Comparison of ENCODE assay signal across 8 cellular contexts in the genomic region with DNA sequence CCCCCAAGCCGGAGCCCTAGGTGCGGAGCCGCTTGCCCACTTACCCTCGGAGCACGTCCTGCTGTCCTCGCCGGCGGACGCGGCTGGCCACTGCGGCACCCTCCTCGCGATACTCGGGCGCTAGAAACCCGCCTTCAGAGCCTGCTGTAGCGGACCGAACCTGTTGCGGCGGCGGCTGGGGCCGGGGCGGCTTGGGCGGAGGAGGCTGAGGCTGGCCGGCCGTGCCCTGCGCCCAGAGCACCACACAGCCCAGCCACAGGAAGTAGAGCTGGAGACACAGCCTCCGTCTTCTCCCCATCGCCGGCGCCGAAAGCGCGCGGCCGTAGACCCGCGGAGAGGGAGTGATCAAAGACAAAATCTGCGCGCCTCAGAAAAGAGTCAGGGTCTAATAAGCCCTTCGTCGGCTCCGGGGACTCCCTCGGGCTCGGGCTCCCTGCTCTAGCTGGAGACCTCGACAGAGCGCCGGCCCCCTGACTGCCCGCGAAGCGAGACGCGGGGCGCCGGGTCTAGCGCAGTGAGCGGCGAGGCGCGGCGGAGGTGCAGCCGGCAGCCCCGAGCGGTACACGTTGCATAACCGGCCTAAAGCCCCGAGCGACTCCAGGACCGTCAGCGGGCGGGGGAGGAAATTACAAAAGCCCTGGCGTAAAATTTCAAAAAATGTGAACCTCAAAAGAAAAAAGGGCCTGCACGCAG. TPM values are rescaled to one million over a fixed set of nuclear protein-coding genes. Genes with fewer than 3 reads are reported as not detected.
DNase-seq lines count a peak whose midpoint lies in the region; ATAC-seq and TF ChIP-seq lines count a peak whose summit lies in the region.

No MANE protein-coding gene starts in this region.

- H3K4me1 ChIP-seq in right atrium auricular region, result peaks cover 0 to 31% of the 10 kb centered on the region in 2 donors

- no peak for TF ChIP-seq CTCF in WERI-Rb-1 (IDR thresholded peaks at IDR 0.05; ENCODE audit: low read depth, low read length)
- no peak for TF ChIP-seq CTCF in right atrium auricular region (IDR thresholded peaks at IDR 0.05)

- DNase-seq in stimulated activated naive CD8-positive, alpha-beta T cell treated with anti-CD3 and anti-CD28 coated beads, Interleukin-15, Interleukin-2, amounts not matched to agents 100 U/mL and 50 U/mL, for 24 hours, result no peak
- DNase-seq in WERI-Rb-1 (peak; percentile 15), right atrium auricular region (ENCODE audit: low spot score) (no peak), sciatic nerve (ENCODE audit: low spot score) (peak; percentile 63), NCI-H2171 treated with DMSO at 0.1 percent for 48 hours (lab: John Stamatoyannopoulos, UW) (no peak)

- H3K27ac ChIP-seq in WERI-Rb-1, result no peak overlapping the region
- peak overlapping the region; percentile 70 to 80 for H3K27ac ChIP-seq in right atrium auricular region

- H3K27ac Mint-ChIP-seq in stimulated activated naive CD8-positive, alpha-beta T cell treated with anti-CD3 and anti-CD28 coated beads, Interleukin-15, Interleukin-2, amounts not matched to agents 100 ng/mL and 50 ng/mL, for 24 hours, result no peak overlapping the region

- H3K9me3 Mint-ChIP-seq in stimulated activated naive CD8-positive, alpha-beta T cell treated with anti-CD3 and anti-CD28 coated beads, Interleukin-15, Interleukin-2, amounts not matched to agents 100 ng/mL and 50 ng/mL, for 24 hours, result peaks cover 4% of the 10 kb centered on the region

- intact Hi-C loops in sciatic nerve (cut with DNase I), result no loop called here

- no peaks in the 10 kb centered on the region for H3K36me3 ChIP-seq in WERI-Rb-1
- no peaks in the 10 kb centered on the region for H3K36me3 ChIP-seq in right atrium auricular region

- H3K9me3 ChIP-seq in WERI-Rb-1 (ENCODE audit: severe bottlenecking), result no peaks in the 10 kb centered on the region
- no peaks in the 10 kb centered on the region for H3K9me3 ChIP-seq in right atrium auricular region

- H3K27me3 ChIP-seq in WERI-Rb-1 (ENCODE audit: insufficient read depth, low read depth, severe bottlenecking) (peaks cover 41% of the 10 kb centered on the region), right atrium auricular region (peaks cover 0 to 8% of the 10 kb centered on the region in 2 donors)

- no peaks in the 10 kb centered on the region for H3K36me3 Mint-ChIP-seq in stimulated activated naive CD8-positive, alpha-beta T cell treated with anti-CD3 and anti-CD28 coated beads, Interleukin-15, Interleukin-2, amounts not matched to agents 100 ng/mL and 50 ng/mL, for 24 hours (ENCODE audit: low read depth)

- H3K4me3 Mint-ChIP-seq in stimulated activated naive CD8-positive, alpha-beta T cell treated with anti-CD3 and anti-CD28 coated beads, Interleukin-15, Interleukin-2, amounts not matched to agents 100 ng/mL and 50 ng/mL, for 24 hours, result peak overlapping the region; percentile 32

- peaks cover 37% of the 10 kb centered on the region for H3K27me3 Mint-ChIP-seq in stimulated activated naive CD8-positive, alpha-beta T cell treated with anti-CD3 and anti-CD28 coated beads, Interleukin-15, Interleukin-2, amounts not matched to agents 100 ng/mL and 50 ng/mL, for 24 hours

- ATAC-seq in stimulated activated naive CD8-positive, alpha-beta T cell treated with anti-CD3 and anti-CD28 coated beads, Interleukin-15, Interleukin-2, amounts not matched to agents 100 U/mL and 50 U/mL, for 24 hours, result no peak
- ATAC-seq in sciatic nerve (peak; percentile 64), GM19328 (IDR thresholded peaks at IDR 0.05; ENCODE audit: unreplicated experiment) (no peak), HG02623 (IDR thresholded peaks at IDR 0.05; ENCODE audit: unreplicated experiment) (no peak)

- H3K4me3 ChIP-seq in WERI-Rb-1 (ENCODE audit: low read depth, low read length) (peak overlapping the region; percentile 57), right atrium auricular region (peak overlapping the region; percentile 47 to 59)

- no peaks in the 10 kb centered on the region for H3K4me1 Mint-ChIP-seq in stimulated activated naive CD8-positive, alpha-beta T cell treated with anti-CD3 and anti-CD28 coated beads, Interleukin-15, Interleukin-2, amounts not matched to agents 100 ng/mL and 50 ng/mL, for 24 hours (ENCODE audit: low read depth)

RNA-seq across cellular contexts. Expression of a gene that starts 0.6 kb away (rescaled TPM):
- total RNA-seq in right atrium auricular region (1 to 10 TPM; 1.1 to 4.6 TPM), sciatic nerve (6.5 TPM)

Comparison
In these comparisons a context has a peak if more than half of its experiments do, and no peak if none do; other contexts are left out.
1. DNase-seq: peak in WERI-Rb-1 (single experiment) and sciatic nerve (single experiment); none in stimulated activated naive CD8-positive, alpha-beta T cell treated with anti-CD3 and anti-CD28 coated beads, Interleukin-15, Interleukin-2, amounts not matched to agents 100 U/mL and 50 U/mL, for 24 hours (single experiment), right atrium auricular region (single experiment) and NCI-H2171 treated with DMSO at 0.1 percent for 48 hours (single experiment).